18 cellular contexts compared by ENCODE assay signal in the genomic region with DNA sequence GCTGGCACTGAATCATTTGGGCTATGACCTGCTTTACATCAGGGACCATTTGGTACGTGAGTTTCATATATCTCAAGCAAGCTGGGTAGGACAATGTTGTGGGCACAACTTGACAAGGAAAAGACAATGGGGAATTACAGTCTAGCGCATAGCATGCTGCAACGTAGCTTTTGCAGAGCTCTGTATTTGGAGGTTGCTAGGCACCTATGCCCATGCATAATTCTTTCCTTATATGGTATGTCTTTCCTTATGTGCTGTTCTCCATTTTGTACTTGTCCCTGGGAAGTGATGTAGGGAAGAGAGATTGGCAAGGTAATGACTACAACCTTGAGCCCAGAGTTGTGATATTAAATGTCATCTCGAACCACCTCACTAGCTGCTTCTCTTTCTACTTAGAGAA. TPM values are rescaled to one million over a fixed set of nuclear protein-coding genes. Genes with fewer than 3 reads are reported as not detected.
DNase-seq lines count a peak whose midpoint lies in the region; ATAC-seq, FAIRE-seq and TF ChIP-seq lines count a peak whose summit lies in the region.
"Had no signal": no experiment of that assay in that cellular context is flagged by ENCODE, and none has a peak within 500 bp of the region (broad histone marks: within the 10 kb centered on the region; RNA-seq: fewer than 3 reads in every experiment).

No MANE protein-coding gene starts in this region.

- H3K27ac ChIP-seq in left lung (no peak overlapping the region), skeletal muscle tissue (ENCODE audit: low read depth, low read length) (peak overlapping the region; percentile 2)

- H3K9me3 ChIP-seq in left lung (no peaks in the 10 kb centered on the region), skeletal muscle tissue (ENCODE audit: control insufficient read depth in 3 of 3, low read length in 3 of 3) (no peaks in the 10 kb centered on the region)
- H3K9me3 ChIP-seq: Caco-2, HAP-1 had no signal

- H3K27me3 Mint-ChIP-seq in naive thymus-derived CD8-positive, alpha-beta T cell = peaks cover 0 to 9% (median 3%) of the 10 kb centered on the region in 5 donors

- TF ChIP-seq CTCF in bronchial epithelial cell (IDR thresholded peaks at IDR 0.05; ENCODE audit: insufficient read depth, low read length, severe bottlenecking) = no peak
- no peak for TF ChIP-seq CTCF in left lung (IDR thresholded peaks at IDR 0.05)

- DNase-seq in HTR-8/SVneo (ENCODE audit: insufficient read length, low spot score) = no peak
- peak; percentile 45 for DNase-seq in bronchial epithelial cell (ENCODE audit: low read depth)
- DNase-seq in left lung = no peak
- DNase-seq in naive thymus-derived CD8-positive, alpha-beta T cell = no peak
- DNase-seq in effector CD4-positive, alpha-beta T cell = no peak
- DNase-seq: Caco-2, DMS153, NCI-H1417, NCI-H1930, NCI-H2171, NCI-H446, NCI-H69, RPMI8226 had no signal

- H3K27me3 ChIP-seq in bronchial epithelial cell (ENCODE audit: control insufficient read depth, insufficient read depth, low read length) = no peaks in the 10 kb centered on the region
- H3K27me3 ChIP-seq in left lung = no peaks in the 10 kb centered on the region
- H3K27me3 ChIP-seq in skeletal muscle tissue (ENCODE audit: control insufficient read depth in 3 of 3, insufficient read depth in 3 of 3, low read length in 3 of 3) = no peaks in the 10 kb centered on the region

- ATAC-seq in left lung (peak; percentile 28), HG03439 (IDR thresholded peaks at IDR 0.05; ENCODE audit: unreplicated experiment) (no peak)
- ATAC-seq in naive thymus-derived CD8-positive, alpha-beta T cell = no peak

- H3K36me3 Mint-ChIP-seq in naive thymus-derived CD8-positive, alpha-beta T cell = peaks cover 0 to 2% (median 0%) of the 10 kb centered on the region in 3 donors

- H3K4me3 ChIP-seq in bronchial epithelial cell (ENCODE audit: low read depth, low read length) (no peak overlapping the region), left lung (no peak overlapping the region), skeletal muscle tissue (ENCODE audit: low read length in 3 of 3) (no peak overlapping the region)
- H3K4me3 ChIP-seq: HAP-1 had no signal

- POLR2A ChIA-PET in naive thymus-derived CD8-positive, alpha-beta T cell (lab: Charles Lee) = no interaction called here

- intact Hi-C loops in left lung (cut with DNase I) = no loop called here

- no peaks in the 10 kb centered on the region for H3K36me3 ChIP-seq in bronchial epithelial cell (ENCODE audit: control insufficient read depth, insufficient read depth, low read length)
- H3K36me3 ChIP-seq in left lung = peaks cover 0 to 6% of the 10 kb centered on the region in 2 donors
- no peaks in the 10 kb centered on the region for H3K36me3 ChIP-seq in skeletal muscle tissue (ENCODE audit: control insufficient read depth in 3 of 3, insufficient read depth in 3 of 3, low read length in 3 of 3)
- H3K36me3 ChIP-seq: HAP-1 had no signal

- FAIRE-seq in HTR-8/SVneo (lab: Jason Lieb, UNC) = peak; percentile 46
- no peak for FAIRE-seq in bronchial epithelial cell (lab: Jason Lieb, UNC)

- peaks cover 24 to 46% of the 10 kb centered on the region in 2 donors for H3K4me1 ChIP-seq in left lung
- H3K4me1 ChIP-seq in skeletal muscle tissue (ENCODE audit: control insufficient read depth in 3 of 3, insufficient read depth in 3 of 3, low read length in 3 of 3) = peaks cover 0 to 17% (median 6%) of the 10 kb centered on the region in 3 donors

- H3K4me1 Mint-ChIP-seq in naive thymus-derived CD8-positive, alpha-beta T cell = peaks cover 0 to 6% (median 0%) of the 10 kb centered on the region in 4 donors

- no peak overlapping the region for H3K4me3 Mint-ChIP-seq in naive thymus-derived CD8-positive, alpha-beta T cell

- no peak overlapping the region for H3K27ac Mint-ChIP-seq in naive thymus-derived CD8-positive, alpha-beta T cell

- no peaks in the 10 kb centered on the region for H3K9me3 Mint-ChIP-seq in naive thymus-derived CD8-positive, alpha-beta T cell

- H3K9ac ChIP-seq in skeletal muscle tissue (ENCODE audit: low read depth in 1 of 3, low read length in 3 of 3) = no peak overlapping the region

RNA-seq across cellular contexts. Expression of a gene that starts 19.3 kb away (rescaled TPM):
- total RNA-seq in bronchial epithelial cell (0.51 and 0.79 TPM in 2 replicates), left lung (100 to 1,000 TPM; 159 to 162 TPM), skeletal muscle tissue (91.3 TPM)
- 1 to 10 TPM; 2.2 to 2.6 TPM for total RNA-seq in naive thymus-derived CD8-positive, alpha-beta T cell
- polyA plus RNA-seq in naive thymus-derived CD8-positive, alpha-beta T cell = under 1 TPM in 2 of 3 donors, not detected in 1; 0.07 to 0.26 TPM

RNA-seq across cellular contexts. Expression of a gene that starts 41.2 kb away (rescaled TPM):
- total RNA-seq in bronchial epithelial cell = not detected in 2 replicates
- total RNA-seq in left lung = under 1 TPM in 1 of 2 donors, not detected in 1; 0.58 TPM
- total RNA-seq in skeletal muscle tissue = 1.0 TPM
- total RNA-seq in naive thymus-derived CD8-positive, alpha-beta T cell = not detected
- not detected for polyA plus RNA-seq in naive thymus-derived CD8-positive, alpha-beta T cell
- total RNA-seq: HT1080, LHCN-M2 had no signal

Comparison
In these comparisons a context has a peak if more than half of its experiments do, and no peak if none do; other contexts are left out.
1. RNA of a gene that starts 19.3 kb away (total RNA-seq): 159 to 162 TPM in left lung and 91.3 TPM in skeletal muscle tissue (single experiment); 2.2 to 2.6 TPM in naive thymus-derived CD8-positive, alpha-beta T cell and 0.51 to 0.79 TPM in bronchial epithelial cell; every median in the first group is over 10 times any median in the second.